ENCODE assay signal across 8 cellular contexts in genomic region chr5:81850932-81851331, GRCh38.
DNase-seq lines count a peak whose midpoint lies in the region; ATAC-seq, FAIRE-seq and TF ChIP-seq lines count a peak whose summit lies in the region.

No MANE protein-coding gene starts in this region.

- peak overlapping the region; percentile 96 for H2AFZ ChIP-seq in GM23248

- H3K4me3 ChIP-seq in GM23248 (peak overlapping the region; percentile 75), WI38 (ENCODE audit: low read depth, low read length) (peak overlapping the region; percentile 51; the same call in 1 of the 2 replicates), left ventricle myocardium inferior (peak overlapping the region; percentile 68), skeletal muscle satellite cell (ENCODE audit: low read length) (peak overlapping the region; percentile 73)

- no peak for TF ChIP-seq CTCF in WI38 (IDR thresholded peaks at IDR 0.05; ENCODE audit: low read depth, low read length)
- no peak for TF ChIP-seq CTCF in left ventricle myocardium inferior (IDR thresholded peaks at IDR 0.05; ENCODE audit: borderline replicate concordance)
- TF ChIP-seq CTCF in D721Med (IDR thresholded peaks at IDR 0.05; ENCODE audit: insufficient read depth, missing control alignments): no peak

- H3K9me2 ChIP-seq in GM23248 (ENCODE audit: insufficient read depth): no peaks in the 10 kb centered on the region

- DNase-seq in GM23248 (peak; percentile 37), left ventricle myocardium inferior (no peak), D721Med (ENCODE audit: insufficient read length, low spot score) (no peak)

- FAIRE-seq in D721Med (lab: Jason Lieb, UNC): no peak

- H3K27ac ChIP-seq in GM23248 (peak overlapping the region; percentile 93), left ventricle myocardium inferior (replicated peaks) (peak overlapping the region; percentile 99)

- H3K27me3 ChIP-seq in GM23248 (replicated peaks; ENCODE audit: insufficient read depth): no peaks in the 10 kb centered on the region
- no peaks in the 10 kb centered on the region for H3K27me3 ChIP-seq in left ventricle myocardium inferior (ENCODE audit: low read depth)
- no peaks in the 10 kb centered on the region for H3K27me3 ChIP-seq in skeletal muscle satellite cell (ENCODE audit: control insufficient read depth, insufficient read depth, low read length)

- peaks cover 27% of the 10 kb centered on the region for H3K4me1 ChIP-seq in GM23248 (ENCODE audit: insufficient read depth)
- peaks cover 75% of the 10 kb centered on the region for H3K4me1 ChIP-seq in left ventricle myocardium inferior
- H3K4me1 ChIP-seq in skeletal muscle satellite cell (ENCODE audit: control insufficient read depth, insufficient read depth, low read length): peaks cover 30% of the 10 kb centered on the region

- 30 to 33% methylated on average over 2 of the region's 2 CpGs for WGBS in GM23248 (ENCODE audit: low coverage in 1 of 2, low lambda C conversion rate in 2 of 2, missing lambda C conversion rate in 2 of 2), 2 experiments

- intact Hi-C loops in left ventricle myocardium inferior (cut with micrococcal nuclease): loop anchor here (5.0 to 10.0 kb wide), 2 partner anchors 124 to 344 kb away; partner anchors contain the start of gene ATG10

- H3K79me2 ChIP-seq in GM23248 (ENCODE audit: insufficient read depth): no peaks in the 10 kb centered on the region

- ATAC-seq in GM21447 (IDR thresholded peaks at IDR 0.05; ENCODE audit: unreplicated experiment) (no peak), GM21723 (IDR thresholded peaks at IDR 0.05; ENCODE audit: unreplicated experiment) (no peak), GM18870 (IDR thresholded peaks at IDR 0.05; ENCODE audit: unreplicated experiment) (no peak)

- peaks cover 12% of the 10 kb centered on the region for H3F3A ChIP-seq in GM23248 (ENCODE audit: insufficient read depth)

- H3K9me3 ChIP-seq in GM23248 (ENCODE audit: low read depth) (no peaks in the 10 kb centered on the region), left ventricle myocardium inferior (replicated peaks) (no peaks in the 10 kb centered on the region), skeletal muscle satellite cell (replicated peaks; ENCODE audit: low read length) (no peaks in the 10 kb centered on the region)

- H3K36me3 ChIP-seq in GM23248 (ENCODE audit: low read depth) (no peaks in the 10 kb centered on the region), left ventricle myocardium inferior (no peaks in the 10 kb centered on the region), skeletal muscle satellite cell (ENCODE audit: insufficient read depth, low read length) (no peaks in the 10 kb centered on the region)

- in situ Hi-C loops in GM23248 (cut with MboI): no loop called here

- H3K9ac ChIP-seq in GM23248 (peak overlapping the region; percentile 84; the same call in 1 of the 2 replicates), skeletal muscle satellite cell (ENCODE audit: low read depth, low read length) (peak overlapping the region; percentile 90)

- H3K4me2 ChIP-seq in GM23248 (ENCODE audit: unreplicated experiment) (peak overlapping the region; percentile 91), skeletal muscle satellite cell (ENCODE audit: low read length) (peak overlapping the region; percentile 94)

- no peaks in the 10 kb centered on the region for H4K20me1 ChIP-seq in GM23248 (ENCODE audit: insufficient read depth)
